In the genomic region with DNA sequence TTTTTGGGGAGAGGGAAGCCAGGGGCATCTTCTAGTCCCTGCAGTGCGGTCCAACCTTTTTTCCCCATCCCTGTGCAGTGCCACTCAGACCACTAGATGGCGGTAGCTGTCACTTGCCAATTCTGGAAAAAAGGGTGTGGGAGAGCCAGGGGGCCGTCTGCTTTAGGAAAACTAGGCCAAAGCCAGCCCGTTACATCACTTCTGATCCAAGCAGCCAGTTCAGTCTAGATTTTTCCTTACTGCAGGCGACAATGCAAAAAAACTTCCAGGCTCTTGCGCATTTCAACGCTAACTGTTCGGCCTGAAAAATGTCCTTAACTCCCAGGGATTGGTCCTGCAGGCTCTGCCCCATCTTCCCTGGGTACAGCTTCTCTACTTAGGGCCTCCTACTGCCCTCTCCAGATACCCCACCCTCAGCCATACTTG, we compare ENCODE assay signal across 8 cellular contexts.
DNase-seq lines count a peak whose midpoint lies in the region; ATAC-seq, FAIRE-seq and TF ChIP-seq lines count a peak whose summit lies in the region.

No MANE protein-coding gene starts in this region.

- TF ChIP-seq POLR2A in GM12878 (IDR thresholded peaks at IDR 0.05; ENCODE audit: low read depth, low read length), result no peak
- no peak for TF ChIP-seq POLR2A in gastrocnemius medialis (IDR thresholded peaks at IDR 0.05)

- CTCF ChIA-PET in GM10248 (lab: Yijun Ruan, JAX), result interaction anchor here (0.6 to 8.3 kb wide), 23 partner anchors 7 to 758 kb away, joined by 3 to 100 read pairs (median 5); no protein-coding TSS in a partner anchor
- CTCF ChIA-PET in GM12878 (lab: Yijun Ruan, JAX), result interaction anchor here (1.2 to 8.7 kb wide), 8 partner anchors 12 to 375 kb away, joined by 3 to 66 read pairs (median 4); no protein-coding TSS in a partner anchor

- BruUV-seq in GM12878 (replicated peaks; lab: Mats Ljungman, UMichigan), result no TSS peak

- RAD21 ChIA-PET in GM12878 (lab: Charles Lee; ENCODE audit: unreplicated experiment), result interaction anchor here (1.5 to 3.6 kb wide), 4 partner anchors 259 to 412 kb away, joined by 4 to 16 read pairs (median 7); no protein-coding TSS in a partner anchor

- peak; percentile 56 for FAIRE-seq in GM12878 (lab: Jason Lieb, UNC)

- H3K4me2 ChIP-seq in GM12878 (ENCODE audit: control insufficient read depth, insufficient read depth), result no peak overlapping the region

- TF ChIP-seq CTCF in GM10248 (IDR thresholded peaks at IDR 0.05; ENCODE audit: control extremely low read depth, extremely low read depth, low read depth, missing control alignments) (peak; percentile 90), GM12878 (IDR thresholded peaks at IDR 0.05 in 2 of 3, conservative IDR thresholded peaks at IDR 0.05 in 1 of 3; ENCODE audit: control insufficient read depth in 2 of 3, extremely low read depth in 1 of 3, insufficient read depth in 1 of 3, low read depth in 3 of 3, low read length in 3 of 3) (peak; percentile 72 to 94 (median 93)), gastrocnemius medialis (IDR thresholded peaks at IDR 0.05 in 4 of 5, conservative IDR thresholded peaks at IDR 0.05 in 1 of 5) (peak; percentile 66 to 89 (median 76))

- ATAC-seq in GM12878 (peak; percentile 84), gastrocnemius medialis (peak; percentile 78 to 80), GM21367 (IDR thresholded peaks at IDR 0.05; ENCODE audit: unreplicated experiment) (no peak), HG03097 (IDR thresholded peaks at IDR 0.05; ENCODE audit: low FRiP score, unreplicated experiment) (no peak)

- POLR2A ChIA-PET in GM10248 (lab: Yijun Ruan, JAX), result no interaction called here
- POLR2A ChIA-PET in GM12878 (lab: Charles Lee), result no interaction called here

- no peak overlapping the region for H3K9ac ChIP-seq in GM12878 (ENCODE audit: control insufficient read depth, insufficient read depth, low read length)

- SMC1A ChIA-PET in GM12878 (lab: Charles Lee; ENCODE audit: uncharacterized antibody, unreplicated experiment), result interaction anchor here (0.7 to 1.5 kb wide), 6 partner anchors 24 to 756 kb away, joined by 3 to 7 read pairs (median 3); no protein-coding TSS in a partner anchor

- no peak overlapping the region for H3K27ac ChIP-seq in GM12878 (ENCODE audit: control insufficient read depth, insufficient read depth)
- no peak overlapping the region for H3K27ac ChIP-seq in gastrocnemius medialis

- TF ChIP-seq EP300 in GM12878 (IDR thresholded peaks at IDR 0.05; ENCODE audit: borderline replicate concordance in 1 of 2, control insufficient read depth in 1 of 2, low read depth in 2 of 2, low read length in 2 of 2), result no peak

- TF ChIP-seq RAD21 in GM12878 (IDR thresholded peaks at IDR 0.05; ENCODE audit: insufficient read depth, low read depth, low read length), result peak; percentile 79

- in situ Hi-C loops in GM12878 (cut with MboI), result loop anchor here (25.0 kb wide), 1 partner anchor 743 kb away; a partner anchor contains a TSS
- in situ Hi-C loops in gastrocnemius medialis (cut with MboI; ENCODE audit: low sequenced_read_pairs in 4 of 4), result loop anchor here in 3 of 4 donors (5.0 to 10.0 kb wide), 3 partner anchors 260 to 373 kb away; no protein-coding TSS in a partner anchor

- WGBS in GM12878 (ENCODE audit: insufficient coverage, insufficient replicate concordance, low lambda C conversion rate, missing lambda C conversion rate), result 35% methylated on average over 8 of the region's 8 CpGs

- H4K20me1 ChIP-seq in GM12878 (ENCODE audit: control insufficient read depth, insufficient read depth), result no peaks in the 10 kb centered on the region

- intact Hi-C loops in GM12878 (cut with micrococcal nuclease; ENCODE audit: unreplicated experiment), result loop anchor here (1.0 kb wide), 2 partner anchors 259 to 374 kb away; no protein-coding TSS in a partner anchor
- intact Hi-C loops in gastrocnemius medialis (cut with DNase I; ENCODE audit: low total_unique reads), result loop anchor here (1.0 kb wide), 1 partner anchor 374 kb away; no protein-coding TSS in a partner anchor

- DNase-seq in GM10248 (ENCODE audit: extremely low spot score), result peak; percentile 31
- DNase-seq in LHCN-M2 (ENCODE audit: low read depth), result peak; percentile 47
- DNase-seq in T follicular helper cell (ENCODE audit: low read depth), result peak; percentile 20
- no peak for DNase-seq in GM12878 (ENCODE audit: low read depth, low spot score)
- DNase-seq in hippocampal formation (lab: John Stamatoyannopoulos, UW), result peak; percentile 82 to 84
- DNase-seq in gastrocnemius medialis, result peak; percentile 40 to 60

- H3K79me2 ChIP-seq in GM12878 (ENCODE audit: control insufficient read depth, insufficient read depth, low read length), result no peaks in the 10 kb centered on the region

- H2AFZ ChIP-seq in GM12878 (ENCODE audit: control insufficient read depth, low read depth, low read length), result no peak overlapping the region

- no peaks in the 10 kb centered on the region for H3K9me3 ChIP-seq in GM12878 (replicated peaks; ENCODE audit: control insufficient read depth, insufficient read depth, low read length)
- no peaks in the 10 kb centered on the region for H3K9me3 ChIP-seq in gastrocnemius medialis

- H3K27me3 ChIP-seq in GM12878 (replicated peaks in 1 of 2; ENCODE audit: control insufficient read depth in 2 of 2, insufficient read depth in 2 of 2, low read length in 1 of 2), result peaks cover 0 to 2% of the 10 kb centered on the region in 2 experiments; a peak in 2 of 4 replicates
- peaks cover 0 to 2% (median 0%) of the 10 kb centered on the region in 3 donors for H3K27me3 ChIP-seq in gastrocnemius medialis

- H3K36me3 ChIP-seq in GM12878 (ENCODE audit: control insufficient read depth in 2 of 2, insufficient read depth in 2 of 2, low read length in 1 of 2) (no peaks in the 10 kb centered on the region), gastrocnemius medialis (no peaks in the 10 kb centered on the region)

- no peak overlapping the region for H3K4me3 ChIP-seq in GM12878
- no peak overlapping the region for H3K4me3 ChIP-seq in gastrocnemius medialis

- no peaks in the 10 kb centered on the region for H3K4me1 ChIP-seq in GM12878 (ENCODE audit: control insufficient read depth, insufficient read depth, low read length)
- peaks cover 0 to 3% of the 10 kb centered on the region in 2 donors for H3K4me1 ChIP-seq in gastrocnemius medialis

TF ChIP-seq in GM12878, 131 proteins besides CTCF, POLR2A, EP300 and RAD21:
- TF ChIP-seq ZNF622 (IDR thresholded peaks at IDR 0.05), result no peak
- peak; percentile 79 for TF ChIP-seq SMC3 (IDR thresholded peaks at IDR 0.05; ENCODE audit: borderline replicate concordance, low read length)
- no peak for TF ChIP-seq LARP7 (IDR thresholded peaks at IDR 0.05)
- TF ChIP-seq BMI1 (IDR thresholded peaks at IDR 0.05; ENCODE audit: borderline replicate concordance), result no peak
- no peak for TF ChIP-seq MTA2 (IDR thresholded peaks at IDR 0.05; ENCODE audit: low read depth)
- no peak for TF ChIP-seq KAT2A (conservative IDR thresholded peaks at IDR 0.05; ENCODE audit: control insufficient read depth, low read depth, low read length)

Comparison
In these comparisons a context has a peak if more than half of its experiments do, and no peak if none do; other contexts are left out.
1. ATAC-seq: peak in GM12878 (single experiment) and gastrocnemius medialis (2 of 2); none in GM21367 (single experiment) and HG03097 (single experiment).
2. Peak in every context shown above with its lines, with median percentiles within 50 percentile points of each other: CTCF ChIP-seq.